9 cellular contexts compared by ENCODE assay signal in genomic region chr16:85157813-85158701, GRCh38. TPM values are rescaled to one million over a fixed set of nuclear protein-coding genes. Genes with fewer than 3 reads are reported as not detected.
A peak's percentile ranks its signal among the peaks of the same experiment; 100 is the strongest.
DNase-seq lines count a peak whose midpoint lies in the region; ATAC-seq and TF ChIP-seq lines count a peak whose summit lies in the region.
"Had no signal": no experiment of that assay in that cellular context is flagged by ENCODE, and none has a peak within 500 bp of the region (broad histone marks: within the 10 kb centered on the region; RNA-seq: fewer than 3 reads in every experiment).

No MANE protein-coding gene starts in this region.

- H3K9me2 ChIP-seq in Loucy (replicated peaks; ENCODE audit: low read depth, low read length) = no peaks in the 10 kb centered on the region

- no peaks in the 10 kb centered on the region for H3K9me3 Mint-ChIP-seq in CD4-positive, alpha-beta memory T cell
- no peaks in the 10 kb centered on the region for H3K9me3 Mint-ChIP-seq in activated naive CD8-positive, alpha-beta T cell treated with anti-CD3 and anti-CD28 coated beads for 36 hours

- POLR2A ChIA-PET in CD4-positive, alpha-beta memory T cell (lab: Charles Lee; ENCODE audit: partially characterized antibody) = interaction anchor here (0.7 kb wide), 1 partner anchor 1041 kb away, joined by 3 read pairs; the partner anchor contains the start of gene MBTPS1

- peak overlapping the region; percentile 51; the same call in 1 of the 2 replicates for H2AFZ ChIP-seq in Loucy (ENCODE audit: low read length)

- intact Hi-C loops in CD4-positive, alpha-beta memory T cell (cut with micrococcal nuclease) = no loop called here
- intact Hi-C loops in mucosa of descending colon (cut with DNase I, micrococcal nuclease) = no loop called here
- intact Hi-C loops in left colon (cut with DNase I, micrococcal nuclease) = no loop called here

- CTCF ChIA-PET in CD4-positive, alpha-beta memory T cell (lab: Charles Lee; ENCODE audit: partially characterized antibody) = no interaction called here

- TF ChIP-seq CTCF in Loucy (conservative IDR thresholded peaks at IDR 0.05; ENCODE audit: low read length) = no peak
- TF ChIP-seq CTCF in mucosa of descending colon (IDR thresholded peaks at IDR 0.05) = no peak

- H4K20me1 ChIP-seq in Loucy (ENCODE audit: insufficient read depth, low read length, poor library complexity, severe bottlenecking) = no peaks in the 10 kb centered on the region

- H3K4me3 Mint-ChIP-seq in CD4-positive, alpha-beta memory T cell = peak overlapping the region; percentile 15 to 86 (median 75)
- H3K4me3 Mint-ChIP-seq in activated naive CD8-positive, alpha-beta T cell treated with anti-CD3 and anti-CD28 coated beads for 36 hours = peak overlapping the region; percentile 76

- no peak overlapping the region for H3K4me2 ChIP-seq in Loucy (ENCODE audit: low read depth, low read length, poor library complexity, severe bottlenecking)

- no peaks in the 10 kb centered on the region for H3F3A ChIP-seq in Loucy (ENCODE audit: low read depth)

- H3K4me3 ChIP-seq in CD4-positive, alpha-beta memory T cell (ENCODE audit: low read length in 2 of 2) = no peak overlapping the region
- H3K4me3 ChIP-seq in Loucy (ENCODE audit: low read length, poor library complexity, severe bottlenecking) (no peak overlapping the region), mucosa of descending colon (no peak overlapping the region)

- ATAC-seq in mucosa of descending colon (peak; percentile 30), HG02678 (IDR thresholded peaks at IDR 0.05; ENCODE audit: unreplicated experiment) (no peak), left colon (no peak), HG02798 (IDR thresholded peaks at IDR 0.05; ENCODE audit: poor library complexity, unreplicated experiment) (no peak)

- peaks cover 9% of the 10 kb centered on the region for H3K4me1 ChIP-seq in CD4-positive, alpha-beta memory T cell (ENCODE audit: insufficient read depth, low read length)
- H3K4me1 ChIP-seq in Loucy (ENCODE audit: insufficient read depth, low read length, poor library complexity, severe bottlenecking) (no peaks in the 10 kb centered on the region), mucosa of descending colon (ENCODE audit: low read depth) (peaks cover 9% of the 10 kb centered on the region)

- no peaks in the 10 kb centered on the region for H3K9me3 ChIP-seq in CD4-positive, alpha-beta memory T cell (ENCODE audit: control insufficient read depth in 1 of 2, low read length in 2 of 2)
- H3K9me3 ChIP-seq in Loucy (ENCODE audit: insufficient read depth, low read depth, low read length) = no peaks in the 10 kb centered on the region
- H3K9me3 ChIP-seq in mucosa of descending colon = no peaks in the 10 kb centered on the region

- no peaks in the 10 kb centered on the region for H3K79me2 ChIP-seq in Loucy (ENCODE audit: insufficient read depth, low read length)

- no peaks in the 10 kb centered on the region for H3K36me3 Mint-ChIP-seq in CD4-positive, alpha-beta memory T cell
- H3K36me3 Mint-ChIP-seq in activated naive CD8-positive, alpha-beta T cell treated with anti-CD3 and anti-CD28 coated beads for 36 hours = no peaks in the 10 kb centered on the region

- peaks cover 7 to 13% (median 10%) of the 10 kb centered on the region in 4 donors for H3K4me1 Mint-ChIP-seq in CD4-positive, alpha-beta memory T cell
- peaks cover 15% of the 10 kb centered on the region for H3K4me1 Mint-ChIP-seq in activated naive CD8-positive, alpha-beta T cell treated with anti-CD3 and anti-CD28 coated beads for 36 hours

- peaks cover 0 to 6% of the 10 kb centered on the region in 2 donors for H3K27me3 Mint-ChIP-seq in CD4-positive, alpha-beta memory T cell
- H3K27me3 Mint-ChIP-seq in activated naive CD8-positive, alpha-beta T cell treated with anti-CD3 and anti-CD28 coated beads for 36 hours = no peaks in the 10 kb centered on the region

- no peak overlapping the region for H3K27ac ChIP-seq in CD4-positive, alpha-beta memory T cell (ENCODE audit: low read depth, low read length)

- H3K9ac ChIP-seq in Loucy (ENCODE audit: low read depth, low read length, poor library complexity, severe bottlenecking) = no peak overlapping the region

- H3K27ac Mint-ChIP-seq in CD4-positive, alpha-beta memory T cell = peak overlapping the region; percentile 9 to 92 (median 84)
- H3K27ac Mint-ChIP-seq in activated naive CD8-positive, alpha-beta T cell treated with anti-CD3 and anti-CD28 coated beads for 36 hours = peak overlapping the region; percentile 85

- H3K36me3 ChIP-seq in CD4-positive, alpha-beta memory T cell (ENCODE audit: insufficient read depth, low read length) = no peaks in the 10 kb centered on the region
- H3K36me3 ChIP-seq in Loucy (ENCODE audit: insufficient read depth, low read length) (no peaks in the 10 kb centered on the region), mucosa of descending colon (ENCODE audit: low read depth) (no peaks in the 10 kb centered on the region)

- no peaks in the 10 kb centered on the region for H3K27me3 ChIP-seq in CD4-positive, alpha-beta memory T cell (ENCODE audit: insufficient read depth, low read length)
- H3K27me3 ChIP-seq in Loucy (ENCODE audit: insufficient read depth, low read length, poor library complexity, severe bottlenecking) = no peaks in the 10 kb centered on the region

- DNase-seq in CD4-positive, alpha-beta memory T cell = peak in 4 of 5 donors; percentile 6 to 23 (median 16)
- DNase-seq in activated naive CD8-positive, alpha-beta T cell treated with anti-CD3 and anti-CD28 coated beads for 36 hours = peak; percentile 30
- no peak for DNase-seq in mucosa of descending colon
- no peak for DNase-seq in left colon
- DNase-seq in RPMI8226 = no peak

RNA-seq across cellular contexts. Expression of gene CIBAR2, which starts 45.8 kb away (rescaled TPM):
- total RNA-seq in CD4-positive, alpha-beta memory T cell = not detected
- polyA plus RNA-seq in CD4-positive, alpha-beta memory T cell = not detected
- total RNA-seq in activated naive CD8-positive, alpha-beta T cell treated with anti-CD3 and anti-CD28 coated beads for 36 hours = not detected
- total RNA-seq in mucosa of descending colon (not detected), left colon (not detected)
- total RNA-seq: NCI-H460 had no signal

Comparison
In these comparisons a context has a peak if more than half of its experiments do, and no peak if none do; other contexts are left out.
1. DNase-seq: peak in CD4-positive, alpha-beta memory T cell (4 of 5) and activated naive CD8-positive, alpha-beta T cell treated with anti-CD3 and anti-CD28 coated beads for 36 hours (single experiment); none in mucosa of descending colon (0 of 3), left colon (0 of 2) and RPMI8226 (single experiment).